23 cellular contexts compared by ENCODE assay signal in the genomic region with DNA sequence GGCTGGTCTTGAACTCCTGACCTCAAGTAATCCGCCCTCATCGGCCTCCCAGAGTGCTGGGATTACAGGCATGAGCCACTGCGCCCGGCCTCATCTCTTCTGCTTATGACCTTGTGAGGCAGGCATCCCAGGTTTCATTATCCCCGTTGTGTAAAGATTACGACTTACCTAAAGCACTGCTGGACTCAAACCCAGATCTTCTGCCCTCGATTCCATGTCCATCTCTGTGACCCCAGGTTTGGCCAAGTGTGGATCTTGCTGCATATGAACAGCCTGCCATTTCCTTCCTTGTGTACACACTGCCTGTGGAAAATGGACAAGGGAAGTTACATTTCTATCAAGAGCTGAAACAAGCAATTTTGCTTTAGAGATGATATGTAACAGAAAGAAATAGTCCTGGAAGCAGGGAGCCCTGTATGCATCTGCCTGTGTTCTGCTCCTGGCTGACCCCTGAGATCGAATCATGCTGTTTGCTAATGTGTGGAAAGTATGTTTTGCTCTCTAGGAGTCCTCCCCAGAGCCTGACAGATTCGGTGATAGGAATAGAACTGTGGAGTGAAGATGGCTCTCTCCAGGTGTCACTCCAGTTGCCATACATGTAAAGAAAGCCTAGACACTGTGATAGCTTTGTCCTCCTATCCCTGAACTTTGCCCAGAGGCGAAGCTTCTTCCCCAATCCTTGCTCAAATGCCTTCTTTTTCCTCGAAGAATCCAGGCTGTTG. TPM values are rescaled to one million over a fixed set of nuclear protein-coding genes. Genes with fewer than 3 reads are reported as not detected.
DNase-seq lines count a peak whose midpoint lies in the region; ATAC-seq and TF ChIP-seq lines count a peak whose summit lies in the region.
"Had no signal": no experiment of that assay in that cellular context is flagged by ENCODE, and none has a peak within 500 bp of the region (broad histone marks: within the 10 kb centered on the region; RNA-seq: fewer than 3 reads in every experiment).

No MANE protein-coding gene starts in this region.

- ATAC-seq in natural killer cell treated with Interleukin-12 subunit alpha and Interleukin-12 subunit beta and Interleukin-15 and Interleukin-18, amount 100 ng/mL, for 72 hours: no peak
- no peak for ATAC-seq in natural killer cell
- no peak for ATAC-seq in T-cell (replicated peaks in 1 of 4)
- ATAC-seq in GM19452 (IDR thresholded peaks at IDR 0.05; ENCODE audit: unreplicated experiment): no peak

- H3K4me1 Mint-ChIP-seq in natural killer cell treated with Interleukin-12 subunit alpha and Interleukin-12 subunit beta and Interleukin-15 and Interleukin-18, amount 100 ng/mL, for 72 hours (ENCODE audit: low read depth in 2 of 2): peaks cover 6 to 7% of the 10 kb centered on the region in 2 donors
- H3K4me1 Mint-ChIP-seq in natural killer cell (peaks cover 0 to 10% of the 10 kb centered on the region in 2 donors), T-cell (peaks cover 0 to 8% (median 1%) of the 10 kb centered on the region in 3 donors)

- H3K9ac ChIP-seq in MM.1S (ENCODE audit: low read length): no peak overlapping the region

- no peaks in the 10 kb centered on the region for H3K9me3 Mint-ChIP-seq in natural killer cell treated with Interleukin-12 subunit alpha and Interleukin-12 subunit beta and Interleukin-15 and Interleukin-18, amount 100 ng/mL, for 72 hours
- H3K9me3 Mint-ChIP-seq in natural killer cell (no peaks in the 10 kb centered on the region), T-cell (peaks cover 0 to 12% (median 4%) of the 10 kb centered on the region in 3 donors)

- H3F3A ChIP-seq in MM.1S (ENCODE audit: insufficient read depth, low read length): no peaks in the 10 kb centered on the region

- H3K36me3 Mint-ChIP-seq in natural killer cell treated with Interleukin-12 subunit alpha and Interleukin-12 subunit beta and Interleukin-15 and Interleukin-18, amount 100 ng/mL, for 72 hours: no peaks in the 10 kb centered on the region
- H3K36me3 Mint-ChIP-seq in natural killer cell (no peaks in the 10 kb centered on the region), T-cell (no peaks in the 10 kb centered on the region)

- H3K9me3 ChIP-seq in MM.1S (replicated peaks; ENCODE audit: insufficient read depth, low read length) (no peaks in the 10 kb centered on the region), MG63 (no peaks in the 10 kb centered on the region; the same call in 1 of the 2 replicates)
- H3K9me3 ChIP-seq: stomach had no signal

- no peak for TF ChIP-seq CTCF in natural killer cell (IDR thresholded peaks at IDR 0.05)
- TF ChIP-seq CTCF in MM.1S (IDR thresholded peaks at IDR 0.05; ENCODE audit: low read length): no peak
- TF ChIP-seq CTCF in choroid plexus epithelial cell (conservative IDR thresholded peaks at IDR 0.05; ENCODE audit: low read depth, low read length): no peak

- intact Hi-C loops in natural killer cell (cut with micrococcal nuclease): loop anchor here (10.0 kb wide), 1 partner anchor 85 kb away; no protein-coding TSS in a partner anchor

- no peaks in the 10 kb centered on the region for H3K27me3 Mint-ChIP-seq in natural killer cell treated with Interleukin-12 subunit alpha and Interleukin-12 subunit beta and Interleukin-15 and Interleukin-18, amount 100 ng/mL, for 72 hours
- H3K27me3 Mint-ChIP-seq in natural killer cell (ENCODE audit: low read depth in 2 of 2) (no peaks in the 10 kb centered on the region), T-cell (no peaks in the 10 kb centered on the region)
- H3K27me3 Mint-ChIP-seq: activated CD4-positive, alpha-beta T cell treated with anti-CD3 and anti-CD28 coated beads for 36 hours had no signal

- H3K27ac ChIP-seq in MM.1S (ENCODE audit: low read length): no peak overlapping the region
- H3K27ac ChIP-seq: PC-9, spleen, stomach, transverse colon had no signal

- H3K4me1 ChIP-seq in MM.1S (ENCODE audit: low read length): 0 out of 2 replicates have a peak, but pooled peaks cover 8% of the 10 kb centered on the region
- H3K4me1 ChIP-seq: spleen had no signal

- no peaks in the 10 kb centered on the region for H4K20me1 ChIP-seq in MM.1S (ENCODE audit: insufficient read depth, low read length)
- H4K20me1 ChIP-seq: BLaER1 treated with 17β-estradiol and CSF1 and Interleukin-3, amounts not matched to agents 10 nM and 100 nM had no signal

- no peaks in the 10 kb centered on the region for H3K9me2 ChIP-seq in MM.1S (replicated peaks; ENCODE audit: insufficient read depth, low read length)

- H3K36me3 ChIP-seq in MM.1S (replicated peaks; ENCODE audit: insufficient read depth, low read length): no peaks in the 10 kb centered on the region
- H3K36me3 ChIP-seq in MG63: no peaks in the 10 kb centered on the region
- H3K36me3 ChIP-seq: spleen, stomach, transverse colon had no signal

- no peaks in the 10 kb centered on the region for H3K79me2 ChIP-seq in MM.1S (ENCODE audit: low read length)

- DNase-seq in natural killer cell treated with Interleukin-12 subunit alpha and Interleukin-12 subunit beta and Interleukin-15 and Interleukin-18, amount 100 ng/mL, for 72 hours (ENCODE audit: low spot score): no peak
- DNase-seq in natural killer cell (no peak), MM.1S (no peak), choroid plexus epithelial cell (ENCODE audit: low read depth) (peak; percentile 16), retina (no peak), T-cell (no peak), MG63 (no peak)
- DNase-seq: activated CD4-positive, alpha-beta T cell treated with anti-CD3 and anti-CD28 coated beads for 36 hours; amniotic stem cell; H7; NCI-H1105 treated with DMSO at 0.1 percent for 48 hours; NCI-H2081 treated with DMSO at 0.1 percent for 48 hours; NCI-H446 treated with DMSO at 0.1 percent for 48 hours; nucleus accumbens; PC-9; SHP77 treated with DMSO at 0.1 percent for 48 hours; spleen; stimulated activated CD4-positive, alpha-beta T cell treated with anti-CD3 and anti-CD28 coated beads, Interleukin-4, amount 100 ng/mL, for 1 hour; stomach; T-helper 1 cell; transverse colon had no signal

- H3K27me3 ChIP-seq in MM.1S (replicated peaks; ENCODE audit: insufficient read depth, low read length): no peaks in the 10 kb centered on the region
- no peaks in the 10 kb centered on the region for H3K27me3 ChIP-seq in MG63
- H3K27me3 ChIP-seq: BLaER1 treated with 17β-estradiol and CSF1 and Interleukin-3, amounts not matched to agents 10 nM and 100 nM; spleen; stomach; transverse colon had no signal

- POLR2A ChIA-PET in T-cell (lab: Charles Lee): no interaction called here

- CTCF ChIA-PET in T-cell (lab: Charles Lee): no interaction called here

- peak overlapping the region; percentile 41 for H2AFZ ChIP-seq in MM.1S (ENCODE audit: low read length)
- H2AFZ ChIP-seq: PC-9 had no signal

- no peak overlapping the region for H3K4me3 Mint-ChIP-seq in natural killer cell treated with Interleukin-12 subunit alpha and Interleukin-12 subunit beta and Interleukin-15 and Interleukin-18, amount 100 ng/mL, for 72 hours
- H3K4me3 Mint-ChIP-seq in natural killer cell (no peak overlapping the region), T-cell (no peak overlapping the region)
- H3K4me3 Mint-ChIP-seq: activated CD4-positive, alpha-beta T cell treated with anti-CD3 and anti-CD28 coated beads for 36 hours had no signal

- no peak overlapping the region for H3K4me2 ChIP-seq in MM.1S (ENCODE audit: low read depth, low read length)
- H3K4me2 ChIP-seq: PC-9 had no signal

- H3K4me3 ChIP-seq in MM.1S (ENCODE audit: low read length) (no peak overlapping the region), choroid plexus epithelial cell (ENCODE audit: low read depth, low read length) (no peak overlapping the region), MG63 (no peak overlapping the region)
- H3K4me3 ChIP-seq: BLaER1 treated with 17β-estradiol and CSF1 and Interleukin-3, amounts not matched to agents 10 nM and 100 nM; PC-9; spleen; stomach; transverse colon had no signal

- peak overlapping the region; percentile 45 to 76 for H3K27ac Mint-ChIP-seq in natural killer cell treated with Interleukin-12 subunit alpha and Interleukin-12 subunit beta and Interleukin-15 and Interleukin-18, amount 100 ng/mL, for 72 hours
- H3K27ac Mint-ChIP-seq in natural killer cell (peak overlapping the region in 1 of 2 donors; percentile 32), T-cell (no peak overlapping the region)
- H3K27ac Mint-ChIP-seq: activated CD4-positive, alpha-beta T cell treated with anti-CD3 and anti-CD28 coated beads for 36 hours had no signal

RNA-seq across cellular contexts. Expression of gene LIPC, which starts 11.8 kb away (rescaled TPM):
- total RNA-seq in natural killer cell treated with Interleukin-12 subunit alpha and Interleukin-12 subunit beta and Interleukin-15 and Interleukin-18, amount 100 ng/mL, for 72 hours: 1 to 10 TPM in 1 of 2 donors, under 1 TPM in 1; 0.69 to 1.5 TPM
- total RNA-seq in natural killer cell: 1 to 10 TPM; 5.3 to 7.1 (median 5.3) TPM
- total RNA-seq in T-cell: 1 to 10 TPM in 4 of 5 donors, under 1 TPM in 1; 0.89 to 2.1 (median 1.5) TPM
- total RNA-seq in MG63 (2014; rRNA removed; shearing (Covaris generic); ENCODE audit: low replicate concordance): 0.16 TPM in 1 of 2 replicates, not detected in the other
- total RNA-seq: H7, PC-9 had no signal

Comparison
In these comparisons a context has a peak if more than half of its experiments do, and no peak if none do; other contexts are left out.
1. H3K27ac Mint-ChIP-seq: peak in natural killer cell treated with Interleukin-12 subunit alpha and Interleukin-12 subunit beta and Interleukin-15 and Interleukin-18, amount 100 ng/mL, for 72 hours (2 of 2); none in T-cell (0 of 2).